ENCODE assay signal across 8 cellular contexts in genomic region chr6:85678000-85678601, GRCh38. TPM values are rescaled to one million over a fixed set of nuclear protein-coding genes. Genes with fewer than 3 reads are reported as not detected.
DNase-seq lines count a peak whose midpoint lies in the region; ATAC-seq, FAIRE-seq and TF ChIP-seq lines count a peak whose summit lies in the region.

No MANE protein-coding gene starts in this region.

- no peaks in the 10 kb centered on the region for H3K36me3 Mint-ChIP-seq in natural killer cell

- H3K9me3 ChIP-seq in NT2/D1 (ENCODE audit: insufficient read depth, low read length), result no peaks in the 10 kb centered on the region
- no peaks in the 10 kb centered on the region for H3K9me3 ChIP-seq in endocrine pancreas (ENCODE audit: control insufficient read depth, low read length)

- H3K36me3 ChIP-seq in NT2/D1 (ENCODE audit: insufficient read depth, insufficient read length, low read length), result peaks cover 36% of the 10 kb centered on the region
- H3K36me3 ChIP-seq in endocrine pancreas (ENCODE audit: control insufficient read depth, insufficient read depth, low read length), result no peaks in the 10 kb centered on the region

- no peaks in the 10 kb centered on the region for H3K9me3 Mint-ChIP-seq in natural killer cell

- H3K4me1 ChIP-seq in NT2/D1 (ENCODE audit: insufficient read depth, insufficient read length), result no peaks in the 10 kb centered on the region
- peaks cover 5% of the 10 kb centered on the region for H3K4me1 ChIP-seq in endocrine pancreas (ENCODE audit: control insufficient read depth, insufficient read depth, low read length)

- H3K4me3 ChIP-seq in GM12865 (ENCODE audit: low read depth, low read length) (peak overlapping the region; percentile 82), NT2/D1 (ENCODE audit: insufficient read length, low read depth) (peak overlapping the region; percentile 70), endocrine pancreas (ENCODE audit: control insufficient read depth, insufficient read depth, low read length) (peak overlapping the region; percentile 100)

- H3K27me3 ChIP-seq in NT2/D1 (ENCODE audit: insufficient read depth, insufficient read length) (no peaks in the 10 kb centered on the region), endocrine pancreas (ENCODE audit: control insufficient read depth, insufficient read depth, low read length) (no peaks in the 10 kb centered on the region)

- peak in 1 of 3 donors; percentile 10 for ATAC-seq in natural killer cell
- ATAC-seq in HG03520 (IDR thresholded peaks at IDR 0.05; ENCODE audit: unreplicated experiment), result no peak
- no peak for ATAC-seq in HG02973 (IDR thresholded peaks at IDR 0.05; ENCODE audit: unreplicated experiment)

- peak overlapping the region; percentile 99 for H3K4me3 Mint-ChIP-seq in natural killer cell

- intact Hi-C loops in natural killer cell (cut with micrococcal nuclease), result loop anchor here (1.0 to 10.0 kb wide), 4 partner anchors 35 to 323 kb away; no protein-coding TSS in a partner anchor

- no peaks in the 10 kb centered on the region for H3K27me3 Mint-ChIP-seq in natural killer cell (ENCODE audit: low read depth in 2 of 2)

- no peak for DNase-seq in GM12865 (ENCODE audit: low read depth)
- DNase-seq in NT2/D1 (ENCODE audit: low read depth, low spot score), result no peak
- no peak for DNase-seq in natural killer cell
- no peak for DNase-seq in RCC 7860 (ENCODE audit: low spot score)
- DNase-seq in HTR-8/SVneo (ENCODE audit: insufficient read length, low spot score), result no peak

- H3K27ac Mint-ChIP-seq in natural killer cell, result peak overlapping the region; percentile 99 to 100

- TF ChIP-seq CTCF in GM12865 (IDR thresholded peaks at IDR 0.05; ENCODE audit: insufficient read depth, low read depth, low read length, missing control alignments) (no peak), natural killer cell (IDR thresholded peaks at IDR 0.05) (no peak)

- FAIRE-seq in RCC 7860 (lab: Jason Lieb, UNC) (no peak), HTR-8/SVneo (lab: Jason Lieb, UNC) (no peak)

- H3K9ac ChIP-seq in NT2/D1 (ENCODE audit: insufficient read length, low read depth), result peak overlapping the region; percentile 99
- H3K9ac ChIP-seq in endocrine pancreas (ENCODE audit: control insufficient read depth, insufficient read depth, low read length), result peak overlapping the region; percentile 78

- H3K4me1 Mint-ChIP-seq in natural killer cell, result peaks cover 54 to 56% of the 10 kb centered on the region in 2 donors

RNA-seq across cellular contexts. Expression of gene SYNCRIP, which starts 35.4 kb away (rescaled TPM):
- total RNA-seq in natural killer cell, result 10 to 100 TPM; 65.8 to 99.1 (median 80.9) TPM
